29 cellular contexts compared by ENCODE assay signal in genomic region chr13:41925014-41925413, GRCh38.
"Had no signal": no experiment of that assay in that cellular context is flagged by ENCODE, and none has a peak within 500 bp of the region (broad histone marks: within the 10 kb centered on the region; RNA-seq: fewer than 3 reads in every experiment).

No MANE protein-coding gene starts in this region.

- ATAC-seq: body of pancreas had no signal

- H3K36me3 ChIP-seq: adrenal gland, breast epithelium had no signal

- H3K4me3 ChIP-seq: adrenal gland, body of pancreas, breast epithelium had no signal

- H3K27me3 Mint-ChIP-seq: activated naive CD8-positive, alpha-beta T cell treated with anti-CD3 and anti-CD28 coated beads, Interleukin-2, amount 10 ng/mL, durations not matched to agents 7 days and 5 days; IgD-negative memory B cell had no signal

- H3K4me3 Mint-ChIP-seq: activated naive CD4-positive, alpha-beta T cell treated with anti-CD3 and anti-CD28 coated beads for 36 hours had no signal

- DNase-seq: activated CD4-positive, alpha-beta T cell treated with anti-CD3 and anti-CD28 coated beads, Interleukin-2, amount 50 U/mL, for 1 hour; activated CD8-positive, alpha-beta memory T cell treated with anti-CD3 and anti-CD28 coated beads, Interleukin-2, amount 50 U/mL, for 4 hours; activated gamma-delta T cell; activated naive CD4-positive, alpha-beta T cell treated with anti-CD3 and anti-CD28 coated beads for 36 hours; activated naive CD8-positive, alpha-beta T cell treated with anti-CD3 and anti-CD28 coated beads, Interleukin-2, amount 10 ng/mL, durations not matched to agents 7 days and 5 days; activated T-cell treated with anti-CD3 and anti-CD28 coated beads for 4 hours; activated T-cell treated with anti-CD3 and anti-CD28 coated beads, Interleukin-2, amount 50 U/mL, for 48 hours; adrenal gland; body of pancreas; Kasumi-1; KBM-7; MM.1S; MV-4-11; NCI-H1092; NCI-H1436 treated with DMSO at 0.1 percent for 48 hours; NCI-H1694 treated with DMSO at 0.1 percent for 48 hours; NCI-H2029; NCI-H345; NCI-H524 treated with DMSO at 0.1 percent for 48 hours; NCI-H748 treated with DMSO at 0.1 percent for 48 hours; Right ventricle myocardium superior; SW 1271; T-helper 1 cell; T-helper 2 cell; T-helper 9 cell had no signal

- H3K4me1 ChIP-seq: body of pancreas, breast epithelium had no signal

- H3K27ac Mint-ChIP-seq: activated T-helper 2 cell treated with anti-CD3 and anti-CD28 coated beads, Interferon-gamma antibody, Interleukin-2, Interleukin-4, amounts not matched to agents 10 μg/mL and 5 μg/mL and 100 μg/mL, durations not matched to agents 14 hours and 24 hours and 36 hours had no signal

- H3K9me3 ChIP-seq: body of pancreas had no signal

- FAIRE-seq: astrocyte had no signal

- H3K27ac ChIP-seq: adrenal gland, body of pancreas, breast epithelium had no signal

- H3K27me3 ChIP-seq: adrenal gland, body of pancreas, breast epithelium had no signal
